In the genomic region with DNA sequence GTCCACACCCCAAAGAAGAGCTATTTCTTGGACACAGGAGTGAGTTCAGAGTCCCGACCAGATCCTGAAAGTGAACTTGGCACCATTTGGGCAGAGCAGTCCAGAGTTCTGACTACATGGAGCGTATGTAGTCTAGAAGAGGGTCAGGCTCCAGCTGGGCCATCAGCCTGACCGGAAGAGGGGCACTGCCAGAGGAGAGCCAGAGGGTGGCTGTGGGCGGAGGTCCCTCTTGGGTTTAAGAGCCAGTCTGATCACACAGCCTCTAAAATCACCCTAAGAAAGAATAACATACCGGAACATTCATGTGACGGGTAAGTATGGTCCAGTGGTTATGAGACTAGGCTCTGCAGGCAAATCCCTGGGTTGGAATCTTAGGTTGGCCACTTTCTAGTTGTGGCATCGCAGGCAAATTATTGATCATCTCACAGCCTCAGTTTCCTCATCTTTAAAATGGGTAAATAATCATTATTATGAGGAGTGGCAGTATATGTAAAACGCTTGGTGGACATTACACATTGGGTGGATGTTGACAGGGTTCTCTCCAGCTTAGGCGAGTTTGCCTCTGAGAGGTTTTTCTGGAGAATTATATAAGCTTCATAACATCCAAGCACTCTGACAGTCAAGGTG, we compare ENCODE assay signal across 8 cellular contexts.
DNase-seq lines count a peak whose midpoint lies in the region; ATAC-seq and TF ChIP-seq lines count a peak whose summit lies in the region.

No MANE protein-coding gene starts in this region.

- H3K27me3 ChIP-seq in HL-60 (ENCODE audit: insufficient read depth, poor library complexity, severe bottlenecking) (no peaks in the 10 kb centered on the region), iPS-20b (ENCODE audit: insufficient read depth, low read length) (peaks cover 12% of the 10 kb centered on the region)

- no peaks in the 10 kb centered on the region for H3K36me3 ChIP-seq in iPS-20b (ENCODE audit: insufficient read depth, low read depth, low read length)

- peaks cover 9% of the 10 kb centered on the region for H3K4me1 ChIP-seq in iPS-20b (ENCODE audit: insufficient read depth, low read length)

- H3K27me3 Mint-ChIP-seq in activated naive CD8-positive, alpha-beta T cell = no peaks in the 10 kb centered on the region
- H3K27me3 Mint-ChIP-seq in stimulated activated naive CD8-positive, alpha-beta T cell treated with anti-CD3 and anti-CD28 coated beads, Interleukin-15, amount 100 ng/mL, for 72 hours = no peaks in the 10 kb centered on the region

- no peaks in the 10 kb centered on the region for H3K9me3 ChIP-seq in iPS-20b (ENCODE audit: insufficient read depth, low read depth, low read length)

- TF ChIP-seq CTCF in HL-60 (IDR thresholded peaks at IDR 0.05; ENCODE audit: insufficient read depth, low read length) = no peak

- H3K9me3 Mint-ChIP-seq in activated naive CD8-positive, alpha-beta T cell (ENCODE audit: low read depth) = no peaks in the 10 kb centered on the region
- no peaks in the 10 kb centered on the region for H3K9me3 Mint-ChIP-seq in stimulated activated naive CD8-positive, alpha-beta T cell treated with anti-CD3 and anti-CD28 coated beads, Interleukin-15, amount 100 ng/mL, for 72 hours

- H3K9ac ChIP-seq in iPS-20b (ENCODE audit: low read depth, low read length) = peak overlapping the region; percentile 73; the same call in 1 of the 2 replicates

- H3K27ac ChIP-seq in HL-60 (replicated peaks) = peak overlapping the region; percentile 75
- H3K27ac ChIP-seq in iPS-20b (ENCODE audit: low read length) = no peak overlapping the region

- ATAC-seq in stimulated activated naive CD8-positive, alpha-beta T cell treated with anti-CD3 and anti-CD28 coated beads, Interleukin-15, amount 100 ng/mL, for 72 hours = no peak
- no peak for ATAC-seq in HG03159 (IDR thresholded peaks at IDR 0.05; ENCODE audit: unreplicated experiment)

- peak overlapping the region; percentile 97 for H3K4me3 Mint-ChIP-seq in activated naive CD8-positive, alpha-beta T cell
- H3K4me3 Mint-ChIP-seq in stimulated activated naive CD8-positive, alpha-beta T cell treated with anti-CD3 and anti-CD28 coated beads, Interleukin-15, amount 100 ng/mL, for 72 hours = peak overlapping the region; percentile 96 to 98

- peak overlapping the region; percentile 90 for H3K4me3 ChIP-seq in HL-60 (replicated peaks; ENCODE audit: insufficient read depth, low read length)
- H3K4me3 ChIP-seq in iPS-20b (ENCODE audit: low read length) = peak overlapping the region; percentile 88

- no peak overlapping the region for H3K27ac Mint-ChIP-seq in activated naive CD8-positive, alpha-beta T cell
- H3K27ac Mint-ChIP-seq in stimulated activated naive CD8-positive, alpha-beta T cell treated with anti-CD3 and anti-CD28 coated beads, Interleukin-15, amount 100 ng/mL, for 72 hours = no peak overlapping the region

- DNase-seq in HL-60 (ENCODE audit: low read depth in 1 of 2, low spot score in 1 of 2) = no peak
- no peak for DNase-seq in stimulated activated naive CD8-positive, alpha-beta T cell treated with anti-CD3 and anti-CD28 coated beads, Interleukin-15, amount 100 ng/mL, for 72 hours
- DNase-seq in hepatic stellate cell (ENCODE audit: low spot score) = no peak
- DNase-seq in NCI-H524 (lab: John Stamatoyannopoulos, UW) = no peak
- no peak for DNase-seq in NCI-H1694 (lab: John Stamatoyannopoulos, UW)

- H3K36me3 Mint-ChIP-seq in activated naive CD8-positive, alpha-beta T cell = no peaks in the 10 kb centered on the region

- H3K4me1 Mint-ChIP-seq in activated naive CD8-positive, alpha-beta T cell (ENCODE audit: low read depth) = peaks cover 21% of the 10 kb centered on the region
- H3K4me1 Mint-ChIP-seq in stimulated activated naive CD8-positive, alpha-beta T cell treated with anti-CD3 and anti-CD28 coated beads, Interleukin-15, amount 100 ng/mL, for 72 hours = peaks cover 26% of the 10 kb centered on the region
